Comparison of ENCODE assay signal across 8 cellular contexts in the genomic region with DNA sequence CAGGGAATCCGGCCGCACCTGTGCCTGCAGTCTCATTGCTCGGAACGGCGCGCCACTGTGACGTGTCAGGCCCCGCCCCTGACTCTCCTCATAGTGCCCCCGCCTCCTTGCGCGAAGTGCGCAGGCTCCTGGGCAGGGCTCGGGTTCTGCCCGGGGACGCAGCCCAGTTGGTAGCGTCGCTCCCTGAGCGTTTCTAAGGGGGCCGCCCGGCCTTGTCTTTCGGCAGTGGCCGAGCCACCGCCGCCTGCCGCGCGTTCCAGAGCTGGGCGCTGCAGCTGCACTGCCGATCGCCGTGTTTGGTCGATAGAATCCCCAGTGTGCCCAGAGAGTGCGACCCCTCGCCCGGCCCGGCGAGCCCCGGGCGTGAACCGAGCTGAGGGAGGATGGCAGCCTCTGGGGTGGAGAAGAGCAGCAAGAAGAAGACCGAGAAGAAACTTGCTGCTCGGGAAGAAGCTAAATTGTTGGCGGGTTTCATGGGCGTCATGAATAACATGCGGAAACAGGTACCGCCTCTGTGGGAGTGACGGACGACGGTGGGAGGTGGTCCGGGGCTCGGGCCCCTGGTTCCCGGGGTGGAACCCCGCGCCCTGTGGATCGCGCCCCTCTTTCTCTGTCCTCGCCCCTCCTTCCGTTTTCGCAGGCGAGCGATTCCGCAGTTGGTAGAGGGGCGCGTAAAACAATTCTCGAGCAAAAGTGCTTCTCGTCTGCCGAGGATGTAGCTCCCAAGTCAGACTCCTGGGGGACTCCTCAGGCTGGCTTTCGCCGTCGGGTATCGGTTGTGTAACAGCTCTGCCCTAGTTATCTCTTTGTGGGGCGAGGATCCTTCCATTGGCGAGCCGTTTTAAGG. TPM values are rescaled to one million over a fixed set of nuclear protein-coding genes. Genes with fewer than 3 reads are reported as not detected.
A peak's percentile ranks its signal among the peaks of the same experiment; 100 is the strongest.
DNase-seq lines count a peak whose midpoint lies in the region; ATAC-seq and TF ChIP-seq lines count a peak whose summit lies in the region.

Gene KLHL7 (plus strand): TSS at position 142 of the 847 bp plus-strand sequence. CDS start 242 bp downstream, at position 384.

- peaks cover 30% of the 10 kb centered on the region for H3K4me1 Mint-ChIP-seq in GM23338
- peaks cover 28% of the 10 kb centered on the region for H3K4me1 Mint-ChIP-seq in activated T-helper 17 cell treated with anti-CD3 and anti-CD28 coated beads, Interleukin-2, amount 50 U/mL, for 72 hours
- peaks cover 33 to 53% (median 49%) of the 10 kb centered on the region in 7 donors for H3K4me1 Mint-ChIP-seq in naive thymus-derived CD4-positive, alpha-beta T cell

- H3K4me3 ChIP-seq in GM23338 (peak within 1 kb of the TSS; percentile 97), fibroblast of lung (replicated peaks in 1 of 4; ENCODE audit: control extremely low read depth in 1 of 4, insufficient read depth in 1 of 4, low read depth in 3 of 4, low read length in 4 of 4) (peak within 1 kb of the TSS; percentile 76 to 97 (median 83))
- H3K4me3 ChIP-seq in naive thymus-derived CD4-positive, alpha-beta T cell (ENCODE audit: low read length) = peak within 1 kb of the TSS; percentile 93

- no peaks in the 10 kb centered on the region for H3K9me2 ChIP-seq in GM23338 (ENCODE audit: insufficient read depth)

- peak; percentile 99 for DNase-seq in Daoy (ENCODE audit: low read depth)
- DNase-seq in GM23338 (ENCODE audit: low spot score) = peak; percentile 98
- DNase-seq in LHCN-M2 (ENCODE audit: low read depth) = peak; percentile 96
- DNase-seq in RPMI8226 = peak; percentile 99
- DNase-seq in fibroblast of lung (ENCODE audit: low read depth in 2 of 2) = peak; percentile 88 to 90
- peak; percentile 90 to 95 (median 93) for DNase-seq in naive thymus-derived CD4-positive, alpha-beta T cell
- DNase-seq in stimulated activated naive CD4-positive, alpha-beta T cell (lab: John Stamatoyannopoulos, UW) = peak; percentile 87 to 95 (median 92)

- H3K36me3 ChIP-seq in GM23338 (ENCODE audit: insufficient read depth) = no peaks in the 10 kb centered on the region
- H3K36me3 ChIP-seq in fibroblast of lung (ENCODE audit: control insufficient read depth, insufficient read depth, low read length) = no peaks in the 10 kb centered on the region
- peaks cover 0 to 6% (median 0%) of the 10 kb centered on the region in 3 experiments for H3K36me3 ChIP-seq in naive thymus-derived CD4-positive, alpha-beta T cell (ENCODE audit: control insufficient read depth in 2 of 3, insufficient read depth in 3 of 3, low read length in 3 of 3)

- H3K79me2 ChIP-seq in GM23338 (replicated peaks; ENCODE audit: insufficient read depth) = peaks cover 50% of the 10 kb centered on the region
- peaks cover 20% of the 10 kb centered on the region for H3K79me2 ChIP-seq in fibroblast of lung (ENCODE audit: control insufficient read depth, insufficient read depth, low read length)

- H3K4me1 ChIP-seq in GM23338 (ENCODE audit: insufficient read depth) (peaks cover 31% of the 10 kb centered on the region), fibroblast of lung (ENCODE audit: control insufficient read depth, extremely low read depth, insufficient read depth, low read length) (no peaks in the 10 kb centered on the region)
- H3K4me1 ChIP-seq in naive thymus-derived CD4-positive, alpha-beta T cell (ENCODE audit: control insufficient read depth in 2 of 2, insufficient read depth in 2 of 2, low read length in 2 of 2) = peaks cover 4 to 18% of the 10 kb centered on the region in 2 donors

- TF ChIP-seq CTCF in GM23338 (conservative IDR thresholded peaks at IDR 0.05; ENCODE audit: low read depth in 2 of 2) (peak in 1 of 2 experiments; percentile 20; a peak in 1 of 4 replicates), fibroblast of lung (conservative IDR thresholded peaks at IDR 0.05 in 1 of 2, IDR thresholded peaks at IDR 0.05 in 1 of 2; ENCODE audit: low read depth in 1 of 2, low read length in 2 of 2) (peak in 1 of 2 donors; percentile 30)

- H3K27me3 ChIP-seq in GM23338 (ENCODE audit: insufficient read depth) (no peaks in the 10 kb centered on the region), fibroblast of lung (ENCODE audit: control insufficient read depth, insufficient read depth, low read length) (no peaks in the 10 kb centered on the region)
- H3K27me3 ChIP-seq in naive thymus-derived CD4-positive, alpha-beta T cell (ENCODE audit: control insufficient read depth in 2 of 2, insufficient read depth in 2 of 2, low read length in 2 of 2) = no peaks in the 10 kb centered on the region

- peaks cover 11% of the 10 kb centered on the region for H3K27me3 Mint-ChIP-seq in GM23338 (ENCODE audit: insufficient read depth, low read depth, poor library complexity)
- H3K27me3 Mint-ChIP-seq in activated T-helper 17 cell treated with anti-CD3 and anti-CD28 coated beads, Interleukin-2, amount 50 U/mL, for 72 hours = no peaks in the 10 kb centered on the region
- H3K27me3 Mint-ChIP-seq in naive thymus-derived CD4-positive, alpha-beta T cell = no peaks in the 10 kb centered on the region

- peak; percentile 95 for ATAC-seq in GM23338
- peak; percentile 99 for ATAC-seq in activated T-helper 17 cell treated with anti-CD3 and anti-CD28 coated beads, Interleukin-2, amount 50 U/mL, for 72 hours (replicated peaks)
- ATAC-seq in naive thymus-derived CD4-positive, alpha-beta T cell = peak; percentile 99

- peak within 1 kb of the TSS; percentile 100 for H3K27ac Mint-ChIP-seq in GM23338
- H3K27ac Mint-ChIP-seq in activated T-helper 17 cell treated with anti-CD3 and anti-CD28 coated beads, Interleukin-2, amount 50 U/mL, for 72 hours = peak within 1 kb of the TSS; percentile 94
- peak within 1 kb of the TSS; percentile 91 to 97 (median 96) for H3K27ac Mint-ChIP-seq in naive thymus-derived CD4-positive, alpha-beta T cell

- H3K4me2 ChIP-seq in GM23338 = peak within 1 kb of the TSS; percentile 99
- H3K4me2 ChIP-seq in fibroblast of lung (ENCODE audit: extremely low read depth, insufficient read depth, low read length) = peak within 1 kb of the TSS; percentile 95

- peaks cover 4% of the 10 kb centered on the region; the same call in 1 of the 2 replicates for H3F3A ChIP-seq in GM23338 (replicated peaks; ENCODE audit: low read depth)

- H4K20me1 ChIP-seq in GM23338 (replicated peaks; ENCODE audit: insufficient read depth) (peaks cover 22% of the 10 kb centered on the region; the same call in 1 of the 2 replicates), fibroblast of lung (ENCODE audit: control insufficient read depth, extremely low read depth, insufficient read depth, low read length) (no peaks in the 10 kb centered on the region)

- H3K27ac ChIP-seq in GM23338 (ENCODE audit: low read depth) = peak within 1 kb of the TSS; percentile 99
- peak within 1 kb of the TSS; percentile 91 for H3K27ac ChIP-seq in fibroblast of lung (ENCODE audit: insufficient read depth, low read length)
- peak within 1 kb of the TSS; percentile 90 for H3K27ac ChIP-seq in naive thymus-derived CD4-positive, alpha-beta T cell (ENCODE audit: low read depth, low read length)

- peak within 1 kb of the TSS; percentile 85 for H3K9ac ChIP-seq in fibroblast of lung (ENCODE audit: insufficient read depth, low read length)

- H3K36me3 Mint-ChIP-seq in GM23338 (ENCODE audit: low read depth) = peaks cover 29% of the 10 kb centered on the region
- H3K36me3 Mint-ChIP-seq in activated T-helper 17 cell treated with anti-CD3 and anti-CD28 coated beads, Interleukin-2, amount 50 U/mL, for 72 hours (ENCODE audit: low read depth) = no peaks in the 10 kb centered on the region
- peaks cover 0 to 4% (median 0%) of the 10 kb centered on the region in 5 donors for H3K36me3 Mint-ChIP-seq in naive thymus-derived CD4-positive, alpha-beta T cell

- POLR2A ChIA-PET in naive thymus-derived CD4-positive, alpha-beta T cell (lab: Charles Lee) = interaction anchor here (0.6 to 2.3 kb wide), 10 partner anchors 9 to 933 kb away, joined by 3 to 25 read pairs (median 6); partner anchors contain the start of genes MALSU1, NUP42 and TOMM7

- intact Hi-C loops in naive thymus-derived CD4-positive, alpha-beta T cell (cut with micrococcal nuclease) = loop anchor here (1.0 to 5.0 kb wide), 18 partner anchors 10 to 1875 kb away; partner anchors contain the start of genes CCDC126 (in 2 of the 2), HYCC1 (in 2 of the 2), MALSU1 (in 2 of the 2) and TOMM7 (in 2 of the 2)

- no peaks in the 10 kb centered on the region for H3K9me3 ChIP-seq in fibroblast of lung (ENCODE audit: control insufficient read depth, insufficient read depth, low read depth, low read length)
- H3K9me3 ChIP-seq in naive thymus-derived CD4-positive, alpha-beta T cell (ENCODE audit: control insufficient read depth in 2 of 3, low read length in 3 of 3) = no peaks in the 10 kb centered on the region

- H2AFZ ChIP-seq in GM23338 (peak within 1 kb of the TSS; percentile 83), fibroblast of lung (ENCODE audit: low read length) (peak within 1 kb of the TSS; percentile 95)

- CTCF ChIA-PET in naive thymus-derived CD4-positive, alpha-beta T cell (lab: Charles Lee) = interaction anchor here (0.6 to 1.2 kb wide), 4 partner anchors 9 to 75 kb away, joined by 3 to 4 read pairs (median 3); no protein-coding TSS in a partner anchor

- peak within 1 kb of the TSS; percentile 99 for H3K4me3 Mint-ChIP-seq in GM23338
- H3K4me3 Mint-ChIP-seq in activated T-helper 17 cell treated with anti-CD3 and anti-CD28 coated beads, Interleukin-2, amount 50 U/mL, for 72 hours = peak within 1 kb of the TSS; percentile 95
- peak within 1 kb of the TSS; percentile 90 to 99 (median 96) for H3K4me3 Mint-ChIP-seq in naive thymus-derived CD4-positive, alpha-beta T cell

- no peaks in the 10 kb centered on the region for H3K9me3 Mint-ChIP-seq in GM23338
- no peaks in the 10 kb centered on the region for H3K9me3 Mint-ChIP-seq in activated T-helper 17 cell treated with anti-CD3 and anti-CD28 coated beads, Interleukin-2, amount 50 U/mL, for 72 hours
- no peaks in the 10 kb centered on the region for H3K9me3 Mint-ChIP-seq in naive thymus-derived CD4-positive, alpha-beta T cell

TF ChIP-seq in GM23338, 12 proteins besides CTCF, POLR2A, EP300 and RAD21 (continues in another document):
- TF ChIP-seq STAT1 (IDR thresholded peaks at IDR 0.05; ENCODE audit: unreplicated experiment) (no peak), EZH2phosphoT487 (IDR thresholded peaks at IDR 0.05; ENCODE audit: unreplicated experiment) (no peak), POLR2AphosphoS5 (IDR thresholded peaks at IDR 0.05; ENCODE audit: low read depth) (peak; percentile 94)

RNA-seq across cellular contexts. Expression of gene KLHL7, which starts in this region (rescaled TPM):
- 101 and 119 TPM in 2 replicates for total RNA-seq in Daoy (2014; rRNA removed; shearing (Covaris generic))
- total RNA-seq in GM23338 (2014; rRNA removed; shearing (Covaris generic)) = 119 and 143 TPM in 2 replicates
- polyA plus RNA-seq in GM23338 (2016; fragmentation: Nextera tagmentation; extraction: Ambion mirVana) (85.8 and 92.5 TPM in 2 replicates), fibroblast of lung (43.6 and 44.5 TPM in 2 replicates)
- total RNA-seq in LHCN-M2 (2014; rRNA removed) (68.8 and 88.9 TPM in 2 replicates), fibroblast of lung (23.1 and 23.5 TPM in 2 replicates)
- 30.3 TPM for polyA plus RNA-seq in LHCN-M2 (2012)
- total RNA-seq in activated T-helper 17 cell treated with anti-CD3 and anti-CD28 coated beads, Interleukin-2, amount 50 U/mL, for 72 hours = 10 to 100 TPM; 15.0 to 19.4 TPM
- 29.6 and 29.8 TPM in 2 replicates for polyA plus RNA-seq in fibroblast of lung (2012)
- 4.1 and 8.0 TPM in 2 replicates for polyA minus RNA-seq in fibroblast of lung (ENCODE audit: low replicate concordance)
- 10 to 100 TPM; 16.9 to 22.9 (median 22.7) TPM for total RNA-seq in naive thymus-derived CD4-positive, alpha-beta T cell
- 10 to 100 TPM; 23.4 to 30.3 TPM for polyA plus RNA-seq in naive thymus-derived CD4-positive, alpha-beta T cell

Comparison
In these comparisons a context has a peak if more than half of its experiments do, and no peak if none do; other contexts are left out.
1. Peak in every context shown above with its lines: DNase-seq, ATAC-seq, H3K4me3 ChIP-seq and H3K27ac ChIP-seq.